Comparison of ENCODE assay signal across 1 cellular context in the genomic region with DNA sequence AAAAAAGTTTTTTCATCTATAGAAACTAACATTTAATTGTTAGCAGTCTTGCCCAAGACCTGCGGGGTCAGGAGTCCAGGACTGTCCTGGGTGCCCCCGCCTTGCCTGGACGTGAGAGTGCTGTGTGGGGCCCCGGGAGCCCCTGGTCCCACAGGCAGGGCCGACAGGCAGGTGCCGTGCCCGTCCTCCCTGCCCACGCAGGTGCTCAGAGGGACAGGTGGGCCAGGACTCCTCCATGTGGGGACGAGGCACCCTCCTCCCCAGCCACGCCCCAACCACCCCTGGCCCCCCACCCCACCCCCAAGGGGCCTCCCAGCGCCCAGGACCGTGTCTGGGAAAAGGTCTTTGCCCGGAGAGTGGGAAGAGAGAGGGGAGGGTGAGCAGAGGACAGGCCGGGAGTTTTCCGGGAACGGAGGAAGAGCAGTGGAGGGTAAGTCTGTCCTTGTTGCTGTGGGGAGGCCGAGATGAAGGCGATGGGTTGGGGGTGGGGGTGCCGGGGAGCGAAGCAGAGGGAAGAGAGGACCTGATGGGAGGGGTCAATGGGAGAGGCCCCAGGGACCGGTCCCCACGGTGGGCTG.
TF ChIP-seq lines count a peak whose summit lies in the region.

No MANE protein-coding gene starts in this region.

TF ChIP-seq in K562, 482 proteins besides CTCF, POLR2A, EP300 and RAD21 (continues in another document):
- TF ChIP-seq SUPT5H (IDR thresholded peaks at IDR 0.05) (no peak), PHB (CRISPR knock-in tag; IDR thresholded peaks at IDR 0.05) (no peak), SRSF1 (IDR thresholded peaks at IDR 0.05; ENCODE audit: low read depth, low read length) (no peak), TARDBP (IDR thresholded peaks at IDR 0.05) (no peak), POLR2AphosphoS2 (IDR thresholded peaks at IDR 0.05; ENCODE audit: low read length) (no peak), FOXO4 (CRISPR knock-in tag; IDR thresholded peaks at IDR 0.05) (no peak), SETDB1 (IDR thresholded peaks at IDR 0.05; ENCODE audit: low read length) (peak; percentile 8), ZFP30 (CRISPR knock-in tag; IDR thresholded peaks at IDR 0.05; ENCODE audit: borderline replicate concordance) (no peak), ZNF395 (CRISPR knock-in tag; IDR thresholded peaks at IDR 0.05) (0 out of 2 replicates have a peak, but pooled peaks have one; percentile 38), CREB3 (tag; conservative IDR thresholded peaks at IDR 0.05; ENCODE audit: low read depth) (no peak), ZNF263 (CRISPR knock-in tag; IDR thresholded peaks at IDR 0.05; ENCODE audit: borderline replicate concordance) (peak; percentile 56; the same call in 1 of the 2 replicates), ZNF347 (CRISPR knock-in tag; IDR thresholded peaks at IDR 0.05; ENCODE audit: low read depth) (no peak), NBN (IDR thresholded peaks at IDR 0.05; ENCODE audit: low read depth) (no peak), POLR2AphosphoS5 (IDR thresholded peaks at IDR 0.05; ENCODE audit: control insufficient read depth, insufficient read depth, low read depth, low read length) (no peak), ATF2 (CRISPR knock-in tag; IDR thresholded peaks at IDR 0.05) (no peak), ELF4 (CRISPR knock-in tag; IDR thresholded peaks at IDR 0.05) (no peak), BACH1 (tag; IDR thresholded peaks at IDR 0.05) (no peak), CUX1 (CRISPR knock-in tag; IDR thresholded peaks at IDR 0.05) (no peak), TOE1 (IDR thresholded peaks at IDR 0.05; ENCODE audit: borderline replicate concordance) (no peak), TOE1 (CRISPR knock-in tag; IDR thresholded peaks at IDR 0.05; ENCODE audit: borderline replicate concordance, low read depth) (no peak), ZNF316 (IDR thresholded peaks at IDR 0.05) (no peak), ZNF165 (CRISPR knock-in tag; IDR thresholded peaks at IDR 0.05; ENCODE audit: borderline replicate concordance) (no peak), E2F5 (CRISPR knock-in tag; IDR thresholded peaks at IDR 0.05) (no peak), ZBTB8A (IDR thresholded peaks at IDR 0.05; ENCODE audit: partially characterized antibody) (no peak), NEUROD1 (IDR thresholded peaks at IDR 0.05; ENCODE audit: borderline replicate concordance, low read depth, low read length, partially characterized antibody) (no peak), FOXA3 (CRISPR knock-in tag; conservative IDR thresholded peaks at IDR 0.05 in 1 of 2, IDR thresholded peaks at IDR 0.05 in 1 of 2) (no peak), TAF7 (tag; IDR thresholded peaks at IDR 0.05) (no peak)
- TF ChIP-seq, protein P1, sequence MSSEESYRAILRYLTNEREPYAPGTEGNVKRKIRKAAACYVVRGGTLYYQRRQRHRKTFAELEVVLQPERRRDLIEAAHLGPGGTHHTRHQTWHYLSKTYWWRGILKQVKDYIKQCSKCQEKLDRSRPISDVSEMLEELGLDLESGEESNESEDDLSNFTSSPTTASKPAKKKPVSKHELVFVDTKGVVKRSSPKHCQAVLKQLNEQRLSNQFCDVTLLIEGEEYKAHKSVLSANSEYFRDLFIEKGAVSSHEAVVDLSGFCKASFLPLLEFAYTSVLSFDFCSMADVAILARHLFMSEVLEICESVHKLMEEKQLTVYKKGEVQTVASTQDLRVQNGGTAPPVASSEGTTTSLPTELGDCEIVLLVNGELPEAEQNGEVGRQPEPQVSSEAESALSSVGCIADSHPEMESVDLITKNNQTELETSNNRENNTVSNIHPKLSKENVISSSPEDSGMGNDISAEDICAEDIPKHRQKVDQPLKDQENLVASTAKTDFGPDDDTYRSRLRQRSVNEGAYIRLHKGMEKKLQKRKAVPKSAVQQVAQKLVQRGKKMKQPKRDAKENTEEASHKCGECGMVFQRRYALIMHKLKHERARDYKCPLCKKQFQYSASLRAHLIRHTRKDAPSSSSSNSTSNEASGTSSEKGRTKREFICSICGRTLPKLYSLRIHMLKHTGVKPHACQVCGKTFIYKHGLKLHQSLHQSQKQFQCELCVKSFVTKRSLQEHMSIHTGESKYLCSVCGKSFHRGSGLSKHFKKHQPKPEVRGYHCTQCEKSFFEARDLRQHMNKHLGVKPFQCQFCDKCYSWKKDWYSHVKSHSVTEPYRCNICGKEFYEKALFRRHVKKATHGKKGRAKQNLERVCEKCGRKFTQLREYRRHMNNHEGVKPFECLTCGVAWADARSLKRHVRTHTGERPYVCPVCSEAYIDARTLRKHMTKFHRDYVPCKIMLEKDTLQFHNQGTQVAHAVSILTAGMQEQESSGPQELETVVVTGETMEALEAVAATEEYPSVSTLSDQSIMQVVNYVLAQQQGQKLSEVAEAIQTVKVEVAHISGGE (CRISPR knock-in tag; IDR thresholded peaks at IDR 0.05), result no peak
- TF ChIP-seq, protein P2, sequence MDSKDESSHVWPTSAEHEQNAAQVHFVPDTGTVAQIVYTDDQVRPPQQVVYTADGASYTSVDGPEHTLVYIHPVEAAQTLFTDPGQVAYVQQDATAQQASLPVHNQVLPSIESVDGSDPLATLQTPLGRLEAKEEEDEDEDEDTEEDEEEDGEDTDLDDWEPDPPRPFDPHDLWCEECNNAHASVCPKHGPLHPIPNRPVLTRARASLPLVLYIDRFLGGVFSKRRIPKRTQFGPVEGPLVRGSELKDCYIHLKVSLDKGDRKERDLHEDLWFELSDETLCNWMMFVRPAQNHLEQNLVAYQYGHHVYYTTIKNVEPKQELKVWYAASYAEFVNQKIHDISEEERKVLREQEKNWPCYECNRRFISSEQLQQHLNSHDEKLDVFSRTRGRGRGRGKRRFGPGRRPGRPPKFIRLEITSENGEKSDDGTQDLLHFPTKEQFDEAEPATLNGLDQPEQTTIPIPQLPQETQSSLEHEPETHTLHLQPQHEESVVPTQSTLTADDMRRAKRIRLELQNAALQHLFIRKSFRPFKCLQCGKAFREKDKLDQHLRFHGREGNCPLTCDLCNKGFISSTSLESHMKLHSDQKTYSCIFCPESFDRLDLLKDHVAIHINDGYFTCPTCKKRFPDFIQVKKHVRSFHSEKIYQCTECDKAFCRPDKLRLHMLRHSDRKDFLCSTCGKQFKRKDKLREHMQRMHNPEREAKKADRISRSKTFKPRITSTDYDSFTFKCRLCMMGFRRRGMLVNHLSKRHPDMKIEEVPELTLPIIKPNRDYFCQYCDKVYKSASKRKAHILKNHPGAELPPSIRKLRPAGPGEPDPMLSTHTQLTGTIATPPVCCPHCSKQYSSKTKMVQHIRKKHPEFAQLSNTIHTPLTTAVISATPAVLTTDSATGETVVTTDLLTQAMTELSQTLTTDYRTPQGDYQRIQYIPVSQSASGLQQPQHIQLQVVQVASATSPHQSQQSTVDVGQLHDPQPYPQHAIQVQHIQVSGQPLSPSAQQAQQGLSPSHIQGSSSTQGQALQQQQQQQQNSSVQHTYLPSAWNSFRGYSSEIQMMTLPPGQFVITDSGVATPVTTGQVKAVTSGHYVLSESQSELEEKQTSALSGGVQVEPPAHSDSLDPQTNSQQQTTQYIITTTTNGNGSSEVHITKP (IDR thresholded peaks at IDR 0.05; ENCODE audit: partially characterized antibody), result peak; percentile 11
- TF ChIP-seq, protein P3, sequence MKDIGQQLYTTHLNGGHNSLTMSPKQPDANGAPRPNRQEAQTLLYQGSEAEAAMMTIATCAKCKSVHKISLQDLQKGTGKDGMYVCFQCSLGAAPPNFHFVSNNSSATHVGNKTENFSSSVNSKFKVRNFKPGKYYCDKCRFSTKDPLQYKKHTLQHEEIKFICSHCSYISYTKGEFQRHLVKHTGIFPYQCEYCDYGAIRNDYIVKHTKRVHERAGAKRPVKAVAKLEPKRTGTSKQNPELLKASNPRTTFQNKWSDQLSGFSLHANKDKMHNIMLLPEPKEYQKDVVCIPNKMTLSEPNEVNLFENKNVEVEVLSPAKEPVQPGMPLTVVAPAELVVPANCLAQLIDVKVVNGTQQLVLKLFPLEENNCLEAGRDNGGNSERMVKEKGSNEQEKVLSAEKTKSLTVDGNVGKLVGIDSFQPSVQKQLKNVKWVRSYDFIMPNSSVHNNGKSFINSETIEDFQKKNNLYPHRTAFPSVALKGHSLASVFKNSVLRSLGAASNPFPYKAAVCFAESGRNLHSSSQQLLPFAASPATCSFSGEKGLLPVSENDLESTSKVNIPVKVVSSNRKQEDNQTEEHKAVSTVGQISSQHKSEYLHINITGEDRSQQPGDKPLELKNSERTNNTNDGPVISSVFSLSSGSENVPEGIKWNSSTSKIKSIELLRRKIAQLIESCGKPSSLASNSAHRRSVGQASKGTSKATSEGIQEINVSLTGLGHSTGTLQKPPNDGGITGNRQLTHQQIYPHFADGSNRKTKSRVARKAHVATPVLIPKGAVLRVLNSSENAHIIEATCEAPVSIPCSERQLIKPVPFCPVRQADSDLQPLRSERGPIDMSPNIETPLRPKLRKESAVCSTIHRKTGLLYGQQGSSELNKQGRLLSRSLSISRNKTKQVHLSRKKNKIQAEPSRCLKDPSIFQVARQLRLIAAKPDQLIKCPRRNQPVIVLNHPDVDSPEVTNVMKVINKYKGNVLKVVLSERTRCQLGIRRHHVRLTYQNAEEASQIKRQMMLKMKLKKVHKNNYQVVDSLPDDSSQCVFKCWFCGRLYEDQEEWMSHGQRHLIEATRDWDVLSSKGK (CRISPR knock-in tag; IDR thresholded peaks at IDR 0.05), result no peak
